ENCODE assay signal across 26 cellular contexts in the genomic region with DNA sequence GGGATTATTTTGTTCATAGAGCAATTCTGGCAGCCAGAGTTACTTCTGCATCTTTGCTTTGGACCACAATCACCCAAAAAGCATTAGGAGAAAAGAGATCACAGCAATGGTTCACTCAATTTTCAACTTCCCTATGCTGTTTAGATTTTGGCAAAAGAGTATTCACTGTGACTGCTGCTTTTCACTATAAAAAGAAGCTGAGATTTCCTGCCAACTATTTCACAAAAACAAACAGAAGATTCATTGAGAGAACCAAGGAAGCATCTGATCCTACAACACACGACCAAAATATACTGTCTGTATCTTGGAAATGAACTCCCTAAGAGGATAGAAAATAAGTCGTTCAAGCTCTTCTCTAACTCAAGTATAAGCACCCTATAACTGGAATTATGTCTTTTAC.
"Had no signal": no experiment of that assay in that cellular context is flagged by ENCODE, and none has a peak within 500 bp of the region (broad histone marks: within the 10 kb centered on the region; RNA-seq: fewer than 3 reads in every experiment).

No MANE protein-coding gene starts in this region.

- H3K9me3 Mint-ChIP-seq: activated B cell treated with CpG ODN at 0.5 μM for 24 hours; activated CD8-positive, alpha-beta T cell treated with anti-CD3 and anti-CD28 coated beads for 36 hours; activated T-helper 2 cell treated with anti-CD3 and anti-CD28 coated beads, Interferon-gamma antibody, Interleukin-2, Interleukin-4, amounts not matched to agents 10 μg/mL and 5 μg/mL and 100 μg/mL, durations not matched to agents 14 hours and 24 hours and 36 hours; mesothelial cell of epicardium; neural progenitor cell; T-helper 2 cell treated with Interferon-gamma antibody and Interleukin-4, amounts not matched to agents 5 μg/mL and 100 μg/mL, for 36 hours had no signal

- DNase-seq: activated B cell treated with CpG ODN at 0.5 μM for 24 hours; activated CD4-positive, alpha-beta T cell treated with anti-CD3 and anti-CD28 coated beads, Interleukin-2, amount 50 U/mL, for 1 hour; activated CD8-positive, alpha-beta T cell treated with anti-CD3 and anti-CD28 coated beads for 36 hours; activated T-cell treated with anti-CD3 and anti-CD28 coated beads, Interleukin-2, amount 50 U/mL, for 48 hours; body of pancreas; esophagus squamous epithelium; foreskin melanocyte; glutamatergic neuron; left colon; mammary epithelial cell; naive thymus-derived CD8-positive, alpha-beta T cell; right lobe of liver; stimulated activated CD4-positive, alpha-beta T cell treated with anti-CD3 and anti-CD28 coated beads, Interleukin-2, amount 100 ng/mL, for 48 hours; stimulated activated naive CD8-positive, alpha-beta T cell treated with anti-CD3 and anti-CD28 coated beads, Interleukin-15, Interleukin-2, amounts not matched to agents 100 U/mL and 50 U/mL, for 24 hours; T-helper 1 cell; thyroid gland; upper lobe of left lung had no signal

- H3K9ac ChIP-seq: neural progenitor cell had no signal

- H3K4me3 ChIP-seq: body of pancreas, cardiac muscle cell, esophagus squamous epithelium, hepatocyte, neural progenitor cell, right lobe of liver, thyroid gland, upper lobe of left lung, vagina had no signal

- H3K27ac Mint-ChIP-seq: activated B cell treated with CpG ODN at 0.5 μM for 24 hours; activated CD8-positive, alpha-beta T cell treated with anti-CD3 and anti-CD28 coated beads for 36 hours; activated naive CD4-positive, alpha-beta T cell treated with anti-CD3 and anti-CD28 coated beads, Interleukin-2, amount 50 U/mL, for 72 hours; activated T-helper 2 cell treated with anti-CD3 and anti-CD28 coated beads, Interferon-gamma antibody, Interleukin-2, Interleukin-4, amounts not matched to agents 10 μg/mL and 5 μg/mL and 100 μg/mL, durations not matched to agents 14 hours and 24 hours and 36 hours; mesothelial cell of epicardium; naive thymus-derived CD8-positive, alpha-beta T cell; neural progenitor cell; T-helper 2 cell treated with Interferon-gamma antibody and Interleukin-4, amounts not matched to agents 5 μg/mL and 100 μg/mL, for 36 hours had no signal

- H3K27me3 Mint-ChIP-seq: activated B cell treated with CpG ODN at 0.5 μM for 24 hours had no signal

- H3K27me3 ChIP-seq: body of pancreas, cardiac muscle cell, esophagus squamous epithelium, hepatocyte, neural progenitor cell, right lobe of liver, thyroid gland, upper lobe of left lung, vagina had no signal

- H3K36me3 Mint-ChIP-seq: activated naive CD4-positive, alpha-beta T cell treated with anti-CD3 and anti-CD28 coated beads, Interleukin-2, amount 50 U/mL, for 72 hours; mesothelial cell of epicardium; naive thymus-derived CD8-positive, alpha-beta T cell; neural progenitor cell had no signal

- H3K36me3 ChIP-seq: cardiac muscle cell, esophagus squamous epithelium, neural progenitor cell, right lobe of liver, thyroid gland, upper lobe of left lung, vagina had no signal

- H3K4me1 ChIP-seq: body of pancreas, esophagus squamous epithelium, right lobe of liver, thyroid gland, upper lobe of left lung, vagina had no signal

- H3K9me3 ChIP-seq: body of pancreas, right lobe of liver, thyroid gland, upper lobe of left lung, vagina had no signal

- H3K4me1 Mint-ChIP-seq: activated B cell treated with CpG ODN at 0.5 μM for 24 hours, mesothelial cell of epicardium had no signal

- H3K27ac ChIP-seq: body of pancreas, cardiac muscle cell, epithelial cell of prostate, esophagus squamous epithelium, hepatocyte, neural progenitor cell, right lobe of liver, thyroid gland, upper lobe of left lung, vagina had no signal

- H3K4me3 Mint-ChIP-seq: activated B cell treated with CpG ODN at 0.5 μM for 24 hours; activated CD8-positive, alpha-beta T cell treated with anti-CD3 and anti-CD28 coated beads for 36 hours; mesothelial cell of epicardium; naive thymus-derived CD8-positive, alpha-beta T cell; neural progenitor cell; T-helper 2 cell treated with Interferon-gamma antibody and Interleukin-4, amounts not matched to agents 5 μg/mL and 100 μg/mL, for 36 hours had no signal
